25 cellular contexts compared by ENCODE assay signal in genomic region chr9:77512876-77513275, GRCh38.
DNase-seq lines count a peak whose midpoint lies in the region; ATAC-seq and TF ChIP-seq lines count a peak whose summit lies in the region.
"Had no signal": no experiment of that assay in that cellular context is flagged by ENCODE, and none has a peak within 500 bp of the region (broad histone marks: within the 10 kb centered on the region; RNA-seq: fewer than 3 reads in every experiment).

No MANE protein-coding gene starts in this region.

- H3K9me3 Mint-ChIP-seq in endodermal cell = no peaks in the 10 kb centered on the region
- H3K9me3 Mint-ChIP-seq: CD8-positive, alpha-beta T cell; naive B cell; stimulated activated naive CD8-positive, alpha-beta T cell treated with anti-CD3 and anti-CD28 coated beads, Interleukin-15, Interleukin-2, amounts not matched to agents 100 ng/mL and 50 ng/mL, for 24 hours had no signal

- ATAC-seq in left cardiac atrium (no peak), Right ventricle myocardium inferior (no peak), HG03457 (IDR thresholded peaks at IDR 0.05; ENCODE audit: unreplicated experiment) (no peak)
- ATAC-seq: CD8-positive, alpha-beta T cell; K562 had no signal

- H3K4me1 ChIP-seq in endodermal cell (ENCODE audit: control insufficient read depth, insufficient read depth, low read length) (peaks cover 5% of the 10 kb centered on the region), prostate gland (replicated peaks) (no peaks in the 10 kb centered on the region)

- TF ChIP-seq POLR2A in prostate gland (IDR thresholded peaks at IDR 0.05) = no peak

- H3K27ac ChIP-seq in endodermal cell (ENCODE audit: low read depth, low read length) = no peak overlapping the region
- no peak overlapping the region for H3K27ac ChIP-seq in prostate gland
- H3K27ac ChIP-seq: ovary, RWPE1 had no signal

- H3K36me3 Mint-ChIP-seq in endodermal cell (ENCODE audit: low read depth) = no peaks in the 10 kb centered on the region
- H3K36me3 Mint-ChIP-seq: CD8-positive, alpha-beta T cell; naive B cell had no signal

- H3K27ac Mint-ChIP-seq in endodermal cell = no peak overlapping the region
- H3K27ac Mint-ChIP-seq: activated CD4-positive, alpha-beta T cell treated with anti-CD3 and anti-CD28 coated beads, Interleukin-2, amount 10 ng/mL, durations not matched to agents 7 days and 5 days; CD8-positive, alpha-beta T cell; naive B cell; stimulated activated naive CD8-positive, alpha-beta T cell treated with anti-CD3 and anti-CD28 coated beads, Interleukin-15, Interleukin-2, amounts not matched to agents 100 ng/mL and 50 ng/mL, for 24 hours had no signal

- DNase-seq in left cardiac atrium (peak; percentile 50), Right ventricle myocardium inferior (ENCODE audit: missing footprints) (no peak), NCI-H69 (lab: John Stamatoyannopoulos, UW) (peak; percentile 52), endodermal cell (peak; percentile 23), renal cortical epithelial cell (ENCODE audit: low read depth) (peak; percentile 11), DMS153 treated with DMSO at 0.1 percent for 48 hours (lab: John Stamatoyannopoulos, UW; ENCODE audit: unreplicated experiment) (no peak), prostate gland (ENCODE audit: low spot score) (no peak)
- DNase-seq: activated CD4-positive, alpha-beta T cell treated with anti-CD3 and anti-CD28 coated beads, Interleukin-2, amount 10 ng/mL, durations not matched to agents 7 days and 5 days; activated CD8-positive, alpha-beta memory T cell treated with anti-CD3 and anti-CD28 coated beads, Interleukin-2, amount 50 U/mL, for 48 hours; activated gamma-delta T cell; amniotic stem cell; caudate nucleus; CD8-positive, alpha-beta T cell; effector CD4-positive, alpha-beta T cell; esophagus squamous epithelium; naive B cell; stimulated activated CD4-positive, alpha-beta T cell treated with anti-CD3 and anti-CD28 coated beads, Interleukin-2, amount 100 ng/mL, for 24 hours; T-helper 1 cell; trophoblast cell had no signal

- H3K4me1 Mint-ChIP-seq in endodermal cell = peaks cover 18% of the 10 kb centered on the region
- H3K4me1 Mint-ChIP-seq: naive B cell had no signal

- H3K36me3 ChIP-seq in endodermal cell (ENCODE audit: control insufficient read depth, insufficient read depth, low read length) (no peaks in the 10 kb centered on the region), prostate gland (no peaks in the 10 kb centered on the region)
- H3K36me3 ChIP-seq: esophagus squamous epithelium, ovary had no signal

- H3K4me3 ChIP-seq in endodermal cell (ENCODE audit: low read length) (no peak overlapping the region), prostate gland (no peak overlapping the region)
- H3K4me3 ChIP-seq: esophagus squamous epithelium, K562, lung, ovary had no signal

- H3K4me3 Mint-ChIP-seq in endodermal cell = no peak overlapping the region
- H3K4me3 Mint-ChIP-seq: activated CD4-positive, alpha-beta T cell treated with anti-CD3 and anti-CD28 coated beads, Interleukin-2, amount 10 ng/mL, durations not matched to agents 7 days and 5 days; CD8-positive, alpha-beta T cell; naive B cell; stimulated activated naive CD8-positive, alpha-beta T cell treated with anti-CD3 and anti-CD28 coated beads, Interleukin-15, Interleukin-2, amounts not matched to agents 100 ng/mL and 50 ng/mL, for 24 hours had no signal

- TF ChIP-seq CTCF in endodermal cell (conservative IDR thresholded peaks at IDR 0.05) (no peak), prostate gland (IDR thresholded peaks at IDR 0.05) (no peak)

- intact Hi-C loops in left cardiac atrium (cut with DNase I) (no loop called here), Right ventricle myocardium inferior (cut with DNase I) (loop anchor here (5.0 kb wide), 2 partner anchors 84 to 134 kb away; partner anchors contain the start of gene GNA14), prostate gland (cut with DNase I) (no loop called here)

- peaks cover 18% of the 10 kb centered on the region for H3K27me3 Mint-ChIP-seq in endodermal cell (ENCODE audit: insufficient read depth)
- H3K27me3 Mint-ChIP-seq: activated CD4-positive, alpha-beta T cell treated with anti-CD3 and anti-CD28 coated beads, Interleukin-2, amount 10 ng/mL, durations not matched to agents 7 days and 5 days; stimulated activated naive CD8-positive, alpha-beta T cell treated with anti-CD3 and anti-CD28 coated beads, Interleukin-15, Interleukin-2, amounts not matched to agents 100 ng/mL and 50 ng/mL, for 24 hours had no signal

- no peak overlapping the region for H3K9ac ChIP-seq in endodermal cell (ENCODE audit: extremely low read depth, low read length, poor library complexity, severe bottlenecking)

- H3K9me3 ChIP-seq in endodermal cell (ENCODE audit: control insufficient read depth, low read length) = no peaks in the 10 kb centered on the region
- H3K9me3 ChIP-seq in prostate gland = no peaks in the 10 kb centered on the region
- H3K9me3 ChIP-seq: esophagus squamous epithelium, ovary had no signal

- H3K27me3 ChIP-seq in endodermal cell (ENCODE audit: control insufficient read depth, insufficient read depth, low read length, poor library complexity, severe bottlenecking) (peaks cover 22% of the 10 kb centered on the region), prostate gland (replicated peaks; ENCODE audit: insufficient read depth) (no peaks in the 10 kb centered on the region)
- H3K27me3 ChIP-seq: esophagus squamous epithelium, ovary had no signal

Comparison
In these comparisons a context has a peak if more than half of its experiments do, and no peak if none do; other contexts are left out.
1. DNase-seq: peak in left cardiac atrium (single experiment), NCI-H69 (single experiment), endodermal cell (single experiment) and renal cortical epithelial cell (single experiment); none in Right ventricle myocardium inferior (single experiment), DMS153 treated with DMSO at 0.1 percent for 48 hours (single experiment) and prostate gland (single experiment).